Comparison of ENCODE assay signal across 10 cellular contexts in the genomic region with DNA sequence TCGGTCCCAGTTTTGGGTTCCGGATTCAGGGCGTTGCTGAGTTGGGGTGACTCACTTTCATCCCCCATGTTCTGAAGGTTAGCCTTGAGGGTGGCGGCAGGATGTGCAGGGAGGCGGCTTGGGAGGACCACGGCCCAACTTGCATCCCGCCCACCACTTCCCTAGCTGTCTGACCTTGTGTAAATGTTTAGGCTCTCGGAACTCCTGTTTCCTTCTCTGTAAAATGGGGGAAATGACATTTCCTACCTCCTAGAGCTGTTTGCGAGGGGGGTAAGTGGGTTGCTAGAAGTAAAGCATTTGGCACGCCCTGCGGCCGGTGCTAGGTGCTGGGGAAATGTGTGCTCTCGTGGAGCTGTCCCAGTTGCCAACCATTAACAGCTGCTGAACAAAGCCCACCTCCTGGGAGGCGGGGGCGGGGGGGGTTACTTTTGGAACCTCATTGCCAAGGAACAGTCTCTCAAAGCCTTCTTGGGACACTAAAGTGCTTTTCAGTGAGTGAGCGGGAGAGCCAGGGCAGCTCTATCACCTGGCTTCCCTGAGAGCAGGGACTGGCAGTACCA. TPM values are rescaled to one million over a fixed set of nuclear protein-coding genes. Genes with fewer than 3 reads are reported as not detected.
DNase-seq lines count a peak whose midpoint lies in the region; ATAC-seq, FAIRE-seq and TF ChIP-seq lines count a peak whose summit lies in the region.
"Had no signal": no experiment of that assay in that cellular context is flagged by ENCODE, and none has a peak within 500 bp of the region (broad histone marks: within the 10 kb centered on the region; RNA-seq: fewer than 3 reads in every experiment).

No MANE protein-coding gene starts in this region.

- no peaks in the 10 kb centered on the region for H3K9me3 ChIP-seq in esophagus squamous epithelium

- TF ChIP-seq POLR2A in esophagus squamous epithelium (IDR thresholded peaks at IDR 0.05): no peak

- H3K27ac ChIP-seq in C4-2B (peak overlapping the region; percentile 76), VCaP (peak overlapping the region; percentile 34; the same call in 1 of the 2 replicates), esophagus squamous epithelium (peak overlapping the region; percentile 89 to 96 (median 92))

- H3K36me3 ChIP-seq in esophagus squamous epithelium: peaks cover 9 to 47% (median 36%) of the 10 kb centered on the region in 3 donors

- no peak for FAIRE-seq in RCC 7860 (lab: Jason Lieb, UNC)
- FAIRE-seq: G401.6 had no signal

- TF ChIP-seq CTCF in C4-2B (conservative IDR thresholded peaks at IDR 0.05): no peak
- no peak for TF ChIP-seq CTCF in VCaP (conservative IDR thresholded peaks at IDR 0.05)
- no peak for TF ChIP-seq CTCF in esophagus squamous epithelium (IDR thresholded peaks at IDR 0.05)
- TF ChIP-seq CTCF in omental fat pad (IDR thresholded peaks at IDR 0.05): no peak

- ATAC-seq in omental fat pad (ENCODE audit: low FRiP score): peak; percentile 12
- no peak for ATAC-seq in HG02884 (IDR thresholded peaks at IDR 0.05; ENCODE audit: unreplicated experiment)
- ATAC-seq: activated CD4-positive, alpha-beta T cell treated with anti-CD3 and anti-CD28 coated beads for 36 hours had no signal

- peaks cover 36 to 93% (median 44%) of the 10 kb centered on the region in 3 donors for H3K4me1 ChIP-seq in esophagus squamous epithelium

- intact Hi-C loops in esophagus squamous epithelium (cut with DNase I): loop anchor here (10.0 kb wide), 1 partner anchor 155 kb away; no protein-coding TSS in a partner anchor

- H3K27me3 ChIP-seq in esophagus squamous epithelium: no peaks in the 10 kb centered on the region

- DNase-seq in esophagus squamous epithelium (lab: John Stamatoyannopoulos, UW) (no peak), omental fat pad (ENCODE audit: low spot score) (no peak), T1000 (lab: John Stamatoyannopoulos, UW) (no peak), RCC 7860 (ENCODE audit: low spot score) (no peak), NCI-H1930 (lab: John Stamatoyannopoulos, UW) (no peak)
- DNase-seq: activated CD4-positive, alpha-beta T cell treated with anti-CD3 and anti-CD28 coated beads for 36 hours had no signal

- peak overlapping the region; percentile 31 to 65 (median 50) for H3K4me3 ChIP-seq in esophagus squamous epithelium

- WGBS in esophagus squamous epithelium, 2 donors: 33 to 45% methylated on average over 7 to 10 of the region's 16 CpGs

RNA-seq across cellular contexts. Expression of a gene that starts 27.5 kb away (rescaled TPM):
- total RNA-seq in esophagus squamous epithelium (100 to 1,000 TPM in 1 of 4 donors, 10 to 100 TPM in 3; 54.2 to 118 (median 83.0) TPM), omental fat pad (10 to 100 TPM; 34.6 to 59.4 (median 53.0) TPM)

RNA-seq across cellular contexts. Expression of a gene that starts 32.0 kb away (rescaled TPM):
- total RNA-seq in esophagus squamous epithelium: 10 to 100 TPM; 15.8 to 37.9 (median 24.1) TPM
- total RNA-seq in omental fat pad: 100 to 1,000 TPM in 2 of 4 donors, 10 to 100 TPM in 2; 37.8 to 147 (median 102) TPM

RNA-seq across cellular contexts. Expression of a gene that starts 32.9 kb away (rescaled TPM):
- total RNA-seq in esophagus squamous epithelium (1 to 10 TPM; 6.3 to 8.8 (median 7.8) TPM), omental fat pad (10 to 100 TPM in 1 of 4 donors, 1 to 10 TPM in 3; 5.3 to 13.1 (median 6.7) TPM)

RNA-seq across cellular contexts. Expression of a gene that starts 49.2 kb away (rescaled TPM):
- 100 to 1,000 TPM in 3 of 4 donors, 10 to 100 TPM in 1; 36.2 to 931 (median 809) TPM for total RNA-seq in esophagus squamous epithelium
- 1 to 10 TPM in 2 of 4 donors, not detected in 2; 1.7 TPM for total RNA-seq in omental fat pad
- total RNA-seq: activated CD4-positive, alpha-beta T cell treated with anti-CD3 and anti-CD28 coated beads for 36 hours had no signal

Comparison
In these comparisons a context has a peak if more than half of its experiments do, and no peak if none do; other contexts are left out.
1. H3K27ac ChIP-seq: peak in every context shown above with its lines; median percentile 92 in esophagus squamous epithelium; 76 in C4-2B; 34 in VCaP.